In the genomic region with DNA sequence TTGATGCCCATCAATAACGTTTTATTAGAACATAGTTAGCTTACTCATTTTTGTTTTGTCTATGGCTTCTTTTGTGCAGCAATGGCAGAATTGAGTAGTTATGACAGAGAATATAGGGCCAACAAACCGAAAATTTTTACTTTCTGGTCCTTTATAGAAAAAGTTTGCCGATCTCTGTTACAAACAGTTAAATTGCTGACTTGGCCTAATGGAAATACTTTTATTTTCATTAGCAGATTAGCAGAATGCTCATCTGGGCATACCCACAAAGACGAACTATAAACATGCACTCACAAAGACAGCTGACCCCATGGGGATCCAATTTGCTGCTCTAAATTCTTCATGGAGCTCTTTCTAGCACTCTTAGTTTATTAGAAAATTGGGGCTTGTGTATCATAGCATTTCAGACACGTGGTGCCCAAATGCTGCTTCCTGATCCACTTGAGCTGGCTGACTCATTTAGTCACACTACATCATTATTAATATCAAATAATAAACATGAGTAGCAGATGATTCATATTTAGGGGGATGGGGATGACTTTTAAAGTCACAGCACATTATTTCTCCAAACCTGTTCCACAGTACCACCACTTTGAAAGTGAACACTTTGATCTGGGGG, we compare ENCODE assay signal across 13 cellular contexts.
A peak's percentile ranks its signal among the peaks of the same experiment; 100 is the strongest.
DNase-seq lines count a peak whose midpoint lies in the region; FAIRE-seq and TF ChIP-seq lines count a peak whose summit lies in the region.
"Had no signal": no experiment of that assay in that cellular context is flagged by ENCODE, and none has a peak within 500 bp of the region (broad histone marks: within the 10 kb centered on the region; RNA-seq: fewer than 3 reads in every experiment).

No MANE protein-coding gene starts in this region.

- H3K36me3 ChIP-seq in BJ (ENCODE audit: control insufficient read depth, insufficient read depth, low read length): no peaks in the 10 kb centered on the region
- no peaks in the 10 kb centered on the region for H3K36me3 ChIP-seq in bronchial epithelial cell (ENCODE audit: control insufficient read depth, insufficient read depth, low read length)

- POLR2A ChIA-PET in BJ (lab: Charles Lee): no interaction called here
- POLR2A ChIA-PET in activated CD4-positive, alpha-beta T cell treated with anti-CD3 and anti-CD28 coated beads, Interleukin-2, amount 10 ng/mL, durations not matched to agents 7 days and 5 days (lab: Charles Lee): no interaction called here

- no peaks in the 10 kb centered on the region for H3K27me3 Mint-ChIP-seq in activated CD4-positive, alpha-beta T cell treated with anti-CD3 and anti-CD28 coated beads, Interleukin-2, amount 10 ng/mL, durations not matched to agents 7 days and 5 days
- H3K27me3 Mint-ChIP-seq: activated T-cell treated with anti-CD3 and anti-CD28 coated beads, Interleukin-2, amount 50 U/mL, for 24 hours had no signal

- no peaks in the 10 kb centered on the region for H3K4me1 Mint-ChIP-seq in activated CD4-positive, alpha-beta T cell treated with anti-CD3 and anti-CD28 coated beads, Interleukin-2, amount 10 ng/mL, durations not matched to agents 7 days and 5 days

- CTCF ChIA-PET in BJ (lab: Yijun Ruan, JAX): no interaction called here
- CTCF ChIA-PET in activated CD4-positive, alpha-beta T cell treated with anti-CD3 and anti-CD28 coated beads, Interleukin-2, amount 10 ng/mL, durations not matched to agents 7 days and 5 days (lab: Charles Lee): no interaction called here

- H3K4me3 ChIP-seq in BJ (ENCODE audit: low read depth, low read length): no peak overlapping the region
- H3K4me3 ChIP-seq in bronchial epithelial cell (ENCODE audit: low read depth, low read length): no peak overlapping the region

- no peaks in the 10 kb centered on the region for H3K36me3 Mint-ChIP-seq in activated CD4-positive, alpha-beta T cell treated with anti-CD3 and anti-CD28 coated beads, Interleukin-2, amount 10 ng/mL, durations not matched to agents 7 days and 5 days (ENCODE audit: low read depth)

- no peak overlapping the region for H3K27ac Mint-ChIP-seq in activated CD4-positive, alpha-beta T cell treated with anti-CD3 and anti-CD28 coated beads, Interleukin-2, amount 10 ng/mL, durations not matched to agents 7 days and 5 days
- H3K27ac Mint-ChIP-seq: activated T-cell treated with anti-CD3 and anti-CD28 coated beads, Interleukin-2, amount 50 U/mL, for 24 hours had no signal

- no peak overlapping the region for H3K4me3 Mint-ChIP-seq in activated CD4-positive, alpha-beta T cell treated with anti-CD3 and anti-CD28 coated beads, Interleukin-2, amount 10 ng/mL, durations not matched to agents 7 days and 5 days
- H3K4me3 Mint-ChIP-seq: activated T-cell treated with anti-CD3 and anti-CD28 coated beads, Interleukin-2, amount 50 U/mL, for 24 hours had no signal

- no peaks in the 10 kb centered on the region for H3K9me3 Mint-ChIP-seq in activated CD4-positive, alpha-beta T cell treated with anti-CD3 and anti-CD28 coated beads, Interleukin-2, amount 10 ng/mL, durations not matched to agents 7 days and 5 days
- H3K9me3 Mint-ChIP-seq: activated T-cell treated with anti-CD3 and anti-CD28 coated beads, Interleukin-2, amount 50 U/mL, for 24 hours had no signal

- FAIRE-seq in bronchial epithelial cell (lab: Jason Lieb, UNC): no peak
- FAIRE-seq: frontal cortex had no signal

- H3K27me3 ChIP-seq in BJ (ENCODE audit: control insufficient read depth, insufficient read depth, low read length): no peaks in the 10 kb centered on the region
- no peaks in the 10 kb centered on the region for H3K27me3 ChIP-seq in bronchial epithelial cell (ENCODE audit: control insufficient read depth, insufficient read depth, low read length)

- DNase-seq in BJ (ENCODE audit: low read depth): peak; percentile 62
- peak; percentile 41 for DNase-seq in NCI-H1694 (lab: John Stamatoyannopoulos, UW)
- peak; percentile 94 for DNase-seq in bronchial epithelial cell (ENCODE audit: low read depth)
- peak; percentile 80 for DNase-seq in myocyte (ENCODE audit: low read depth)
- no peak for DNase-seq in activated T-cell treated with anti-CD3 and anti-CD28 coated beads for 4 hours
- no peak for DNase-seq in kidney glomerular epithelial cell (lab: John Stamatoyannopoulos, UW)
- DNase-seq in NCI-H748 treated with DMSO at 0.1 percent for 48 hours (lab: John Stamatoyannopoulos, UW): no peak
- no peak for DNase-seq in activated CD4-positive, alpha-beta T cell treated with anti-CD3 and anti-CD28 coated beads, Interleukin-2, amount 10 ng/mL, durations not matched to agents 7 days and 5 days
- DNase-seq: activated T-cell treated with anti-CD3 and anti-CD28 coated beads, Interleukin-2, amount 50 U/mL, for 24 hours; COR-L47; NCI-H1048; stimulated activated CD4-positive, alpha-beta T cell treated with anti-CD3 and anti-CD28 coated beads, Interleukin-4, amount 100 ng/mL, for 24 hours had no signal

- TF ChIP-seq CTCF in BJ (IDR thresholded peaks at IDR 0.05; ENCODE audit: insufficient read depth, low read depth, low read length) (no peak), bronchial epithelial cell (IDR thresholded peaks at IDR 0.05; ENCODE audit: insufficient read depth, low read length, severe bottlenecking) (no peak)

Comparison
In these comparisons a context has a peak if more than half of its experiments do, and no peak if none do; other contexts are left out.
1. DNase-seq: peak in BJ (single experiment), NCI-H1694 (single experiment), bronchial epithelial cell (single experiment) and myocyte (single experiment); none in activated T-cell treated with anti-CD3 and anti-CD28 coated beads for 4 hours (single experiment), kidney glomerular epithelial cell (single experiment), NCI-H748 treated with DMSO at 0.1 percent for 48 hours (single experiment) and activated CD4-positive, alpha-beta T cell treated with anti-CD3 and anti-CD28 coated beads, Interleukin-2, amount 10 ng/mL, durations not matched to agents 7 days and 5 days (single experiment).